Comparison of ENCODE assay signal across 11 cellular contexts in the genomic region with DNA sequence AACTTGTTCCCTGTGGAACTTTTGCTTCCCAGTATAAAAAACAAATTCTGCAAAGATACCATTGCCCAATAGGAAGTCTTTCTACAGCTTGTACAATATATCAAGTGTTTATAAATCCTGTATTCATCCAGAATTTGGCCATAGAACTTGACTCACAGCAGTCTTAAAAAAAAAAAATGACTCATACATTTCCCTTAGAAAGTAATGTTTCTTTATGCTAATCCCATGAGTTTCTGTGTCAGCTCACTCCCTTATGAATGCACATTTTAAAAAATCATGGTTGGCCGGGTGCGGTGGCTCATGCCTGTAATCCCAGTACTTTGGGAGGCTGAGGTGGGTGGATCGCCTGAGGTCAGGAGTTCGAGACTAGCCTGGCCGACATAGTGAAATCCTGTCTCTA.
DNase-seq lines count a peak whose midpoint lies in the region; ATAC-seq and TF ChIP-seq lines count a peak whose summit lies in the region.
"Had no signal": no experiment of that assay in that cellular context is flagged by ENCODE, and none has a peak within 500 bp of the region (broad histone marks: within the 10 kb centered on the region; RNA-seq: fewer than 3 reads in every experiment).

No MANE protein-coding gene starts in this region.

- DNase-seq in stimulated activated CD4-positive, alpha-beta T cell treated with anti-CD3 and anti-CD28 coated beads, Interleukin-1b, Interleukin-23, amount 100 ng/mL, for 48 hours: peak; percentile 8
- no peak for DNase-seq in stimulated activated CD4-positive, alpha-beta T cell treated with anti-CD3 and anti-CD28 coated beads, Interleukin-4, amount 100 ng/mL, for 4 hours
- peak; percentile 83 for DNase-seq in astrocyte of the hippocampus (ENCODE audit: low read depth, low spot score)
- peak; percentile 77 for DNase-seq in kidney tubule cell (ENCODE audit: low spot score)
- no peak for DNase-seq in SHP77 treated with DMSO at 0.1 percent for 48 hours (lab: John Stamatoyannopoulos, UW)
- no peak for DNase-seq in GM10248 (ENCODE audit: extremely low spot score)
- DNase-seq: activated gamma-delta T cell treated with Interleukin-2 at 50 U/mL for 16 hours; CD8-positive, alpha-beta memory T cell; MM.1S had no signal

- POLR2A ChIA-PET in GM10248 (lab: Yijun Ruan, JAX): no interaction called here

- CTCF ChIA-PET in GM10248 (lab: Yijun Ruan, JAX): interaction anchor here (2.2 kb wide), 1 partner anchor 252 kb away, joined by 6 read pairs; no protein-coding TSS in a partner anchor

- TF ChIP-seq CTCF in GM10248 (IDR thresholded peaks at IDR 0.05; ENCODE audit: control extremely low read depth, extremely low read depth, low read depth, missing control alignments): no peak

- ATAC-seq in GM21526 (IDR thresholded peaks at IDR 0.05; ENCODE audit: low FRiP score, unreplicated experiment) (no peak), HG02938 (IDR thresholded peaks at IDR 0.05; ENCODE audit: unreplicated experiment) (no peak)

Comparison
In these comparisons a context has a peak if more than half of its experiments do, and no peak if none do; other contexts are left out.
1. DNase-seq: peak in stimulated activated CD4-positive, alpha-beta T cell treated with anti-CD3 and anti-CD28 coated beads, Interleukin-1b, Interleukin-23, amount 100 ng/mL, for 48 hours (single experiment), astrocyte of the hippocampus (single experiment) and kidney tubule cell (single experiment); none in stimulated activated CD4-positive, alpha-beta T cell treated with anti-CD3 and anti-CD28 coated beads, Interleukin-4, amount 100 ng/mL, for 4 hours (0 of 2), SHP77 treated with DMSO at 0.1 percent for 48 hours (single experiment) and GM10248 (single experiment).